In the genomic region with DNA sequence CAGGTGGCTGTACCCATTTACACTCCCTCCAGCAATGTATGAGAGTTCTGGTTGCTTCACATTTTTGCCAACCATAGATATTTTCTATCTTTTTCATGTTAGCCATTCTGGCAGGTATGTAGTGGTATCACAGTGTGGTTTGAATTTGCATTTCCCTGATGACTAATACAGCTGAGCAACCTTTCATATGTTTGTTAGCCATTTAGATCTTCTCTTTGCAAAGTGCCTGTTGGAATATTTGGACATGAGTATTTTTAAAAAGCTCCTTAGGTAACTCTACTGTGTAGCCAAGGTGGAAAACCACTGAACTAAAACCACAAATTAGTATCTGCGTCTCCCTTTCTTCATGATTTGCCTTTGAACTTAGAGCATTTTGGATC, we compare ENCODE assay signal across 8 cellular contexts. TPM values are rescaled to one million over a fixed set of nuclear protein-coding genes. Genes with fewer than 3 reads are reported as not detected.
DNase-seq lines count a peak whose midpoint lies in the region; ATAC-seq and TF ChIP-seq lines count a peak whose summit lies in the region.

No MANE protein-coding gene starts in this region.

- H3K27ac Mint-ChIP-seq in Calu3 (ENCODE audit: unreplicated experiment), result peak overlapping the region; percentile 68

- H3K9me2 ChIP-seq in Karpas-422 (replicated peaks; ENCODE audit: insufficient read depth, low read length), result no peaks in the 10 kb centered on the region

- no TSS peak for BruUV-seq in Calu3 (replicated peaks; lab: Mats Ljungman, UMichigan)

- no peaks in the 10 kb centered on the region for H3K27me3 Mint-ChIP-seq in Calu3 (ENCODE audit: unreplicated experiment)

- DNase-seq in Calu3, result no peak
- DNase-seq in NCI-H226, result peak; percentile 83
- DNase-seq in fibroblast of peridontal ligament (ENCODE audit: extremely low read depth), result peak; percentile 50
- DNase-seq in Karpas-422, result no peak
- DNase-seq in SW 1271 (lab: John Stamatoyannopoulos, UW), result no peak
- DNase-seq in AG08396 (ENCODE audit: low spot score), result no peak
- DNase-seq in NCI-H187 (lab: John Stamatoyannopoulos, UW), result no peak

- no peak overlapping the region for H3K4me2 ChIP-seq in Karpas-422 (ENCODE audit: low read depth, low read length, poor library complexity, severe bottlenecking)

- H3K4me1 Mint-ChIP-seq in Calu3 (ENCODE audit: low read depth, unreplicated experiment), result peaks cover 48% of the 10 kb centered on the region

- H3K4me3 Mint-ChIP-seq in Calu3 (ENCODE audit: low read depth, unreplicated experiment), result no peak overlapping the region

- peaks cover 37% of the 10 kb centered on the region for H3K4me1 ChIP-seq in Karpas-422 (ENCODE audit: low read length)

- no peaks in the 10 kb centered on the region for H4K20me1 ChIP-seq in Karpas-422 (ENCODE audit: insufficient read depth, low read depth, low read length)

- no peaks in the 10 kb centered on the region for H3K9me3 Mint-ChIP-seq in Calu3 (ENCODE audit: low read depth, unreplicated experiment)

- CTCF ChIA-PET in Calu3 (lab: Charles Lee), result interaction anchor here (0.7 to 1.9 kb wide), 4 partner anchors 13 to 42 kb away, joined by 3 to 8 read pairs (median 5); a partner anchor contains a TSS

- H3K36me3 Mint-ChIP-seq in Calu3 (ENCODE audit: insufficient read depth, unreplicated experiment), result peaks cover 6% of the 10 kb centered on the region

- no peak overlapping the region for H3K9ac ChIP-seq in Karpas-422 (ENCODE audit: low read length)

- no peaks in the 10 kb centered on the region for H3K9me3 ChIP-seq in Karpas-422 (ENCODE audit: low read length)

- intact Hi-C loops in Calu3 (cut with micrococcal nuclease; ENCODE audit: unreplicated experiment), result loop anchor here (1.0 kb wide), 1 partner anchor 29 kb away; no protein-coding TSS in a partner anchor

- peak; percentile 57 for ATAC-seq in GM21723 (IDR thresholded peaks at IDR 0.05; ENCODE audit: unreplicated experiment)

- TF ChIP-seq CTCF in Calu3 (IDR thresholded peaks at IDR 0.05; ENCODE audit: unreplicated experiment), result no peak

- no peak overlapping the region for H2AFZ ChIP-seq in Karpas-422 (ENCODE audit: low read length)

- no peaks in the 10 kb centered on the region for H3K36me3 ChIP-seq in Karpas-422 (ENCODE audit: insufficient read depth, low read length)

- no peak overlapping the region for H3K27ac ChIP-seq in Karpas-422 (ENCODE audit: low read length)

- H3K27me3 ChIP-seq in Karpas-422 (ENCODE audit: low read length), result no peaks in the 10 kb centered on the region

- no peak overlapping the region for H3K4me3 ChIP-seq in Karpas-422 (ENCODE audit: low read length)

- H3K79me2 ChIP-seq in Karpas-422 (ENCODE audit: low read length), result no peaks in the 10 kb centered on the region

RNA-seq across cellular contexts. Expression of a gene that starts 31.9 kb away (rescaled TPM):
- 64.0 and 82.4 TPM in 2 replicates for total RNA-seq in Calu3 (2022)
- 4.8 and 7.3 TPM in 2 replicates for total RNA-seq in Karpas-422 (2014; rRNA removed; shearing (Covaris generic); ENCODE audit: low replicate concordance)

Comparison
In these comparisons a context has a peak if more than half of its experiments do, and no peak if none do; other contexts are left out.
1. DNase-seq: peak in NCI-H226 (single experiment) and fibroblast of peridontal ligament (single experiment); none in Calu3 (single experiment), Karpas-422 (single experiment), SW 1271 (0 of 2), AG08396 (single experiment) and NCI-H187 (0 of 2).